In genomic region chr1:43606624-43607023, GRCh38 we compare ENCODE assay signal across 41 cellular contexts.
"Had no signal": no experiment of that assay in that cellular context is flagged by ENCODE, and none has a peak within 500 bp of the region (broad histone marks: within the 10 kb centered on the region; RNA-seq: fewer than 3 reads in every experiment).

No MANE protein-coding gene starts in this region.

- H3K4me3 Mint-ChIP-seq: activated CD4-positive, alpha-beta memory T cell treated with anti-CD3 and anti-CD28 coated beads, Interleukin-2, amount 10 ng/mL, durations not matched to agents 7 days and 5 days; activated CD4-positive, alpha-beta T cell treated with anti-CD3 and anti-CD28 coated beads for 36 hours; activated CD4-positive, alpha-beta T cell treated with anti-CD3 and anti-CD28 coated beads, Interleukin-2, amount 10 ng/mL, durations not matched to agents 7 days and 5 days; activated CD8-positive, alpha-beta memory T cell treated with anti-CD3 and anti-CD28 coated beads, Interleukin-2, amount 10 ng/mL, durations not matched to agents 7 days and 5 days; activated CD8-positive, alpha-beta T cell treated with anti-CD3 and anti-CD28 coated beads, Interleukin-2, amount 10 ng/mL, durations not matched to agents 7 days and 5 days; activated naive CD4-positive, alpha-beta T cell treated with anti-CD3 and anti-CD28 coated beads for 36 hours; activated naive CD8-positive, alpha-beta T cell treated with anti-CD3 and anti-CD28 coated beads for 36 hours; activated T-cell treated with anti-CD3 and anti-CD28 coated beads, Interleukin-2, amount 50 U/mL, for 24 hours; activated T-helper 17 cell treated with anti-CD3 and anti-CD28 coated beads, Interleukin-2, amount 50 U/mL, for 72 hours; central memory CD8-positive, alpha-beta T cell; T-helper 1 cell treated with Interleukin-12 subunit alpha and Interleukin-12 subunit beta and Interleukin-4 antibody, amounts not matched to agents 30 μg/mL and 1 μg/mL, for 36 hours; T-helper 2 cell treated with Interferon-gamma antibody and Interleukin-4, amounts not matched to agents 5 μg/mL and 100 μg/mL, for 36 hours; WTC11 had no signal

- H3K27ac Mint-ChIP-seq: activated CD4-positive, alpha-beta memory T cell treated with anti-CD3 and anti-CD28 coated beads, Interleukin-2, amount 10 ng/mL, durations not matched to agents 7 days and 5 days; activated CD4-positive, alpha-beta T cell treated with anti-CD3 and anti-CD28 coated beads for 36 hours; activated CD4-positive, alpha-beta T cell treated with anti-CD3 and anti-CD28 coated beads, Interleukin-2, amount 10 ng/mL, durations not matched to agents 7 days and 5 days; activated CD8-positive, alpha-beta memory T cell treated with anti-CD3 and anti-CD28 coated beads, Interleukin-2, amount 10 ng/mL, durations not matched to agents 7 days and 5 days; activated CD8-positive, alpha-beta T cell treated with anti-CD3 and anti-CD28 coated beads, Interleukin-2, amount 10 ng/mL, durations not matched to agents 7 days and 5 days; activated naive CD4-positive, alpha-beta T cell treated with anti-CD3 and anti-CD28 coated beads for 36 hours; activated naive CD4-positive, alpha-beta T cell treated with anti-CD3 and anti-CD28 coated beads, Interleukin-2, amount 50 U/mL, for 72 hours; activated naive CD8-positive, alpha-beta T cell treated with anti-CD3 and anti-CD28 coated beads for 36 hours; activated T-cell treated with anti-CD3 and anti-CD28 coated beads, Interleukin-2, amount 50 U/mL, for 24 hours; activated T-helper 17 cell treated with anti-CD3 and anti-CD28 coated beads, Interleukin-2, amount 50 U/mL, for 72 hours; T-helper 1 cell treated with Interleukin-12 subunit alpha and Interleukin-12 subunit beta and Interleukin-4 antibody, amounts not matched to agents 30 μg/mL and 1 μg/mL, for 36 hours; T-helper 2 cell treated with Interferon-gamma antibody and Interleukin-4, amounts not matched to agents 5 μg/mL and 100 μg/mL, for 36 hours; WTC11 had no signal

- H3K4me1 Mint-ChIP-seq: activated CD4-positive, alpha-beta memory T cell treated with anti-CD3 and anti-CD28 coated beads, Interleukin-2, amount 10 ng/mL, durations not matched to agents 7 days and 5 days; activated CD4-positive, alpha-beta T cell treated with anti-CD3 and anti-CD28 coated beads for 36 hours; activated CD4-positive, alpha-beta T cell treated with anti-CD3 and anti-CD28 coated beads, Interleukin-2, amount 10 ng/mL, durations not matched to agents 7 days and 5 days; activated CD8-positive, alpha-beta memory T cell treated with anti-CD3 and anti-CD28 coated beads, Interleukin-2, amount 10 ng/mL, durations not matched to agents 7 days and 5 days; activated naive CD8-positive, alpha-beta T cell treated with anti-CD3 and anti-CD28 coated beads for 36 hours; central memory CD8-positive, alpha-beta T cell; WTC11 had no signal

- H3K4me3 ChIP-seq: adrenal gland, body of pancreas, breast epithelium, cardiac muscle cell had no signal

- ATAC-seq: activated CD4-positive, alpha-beta T cell treated with anti-CD3 and anti-CD28 coated beads for 36 hours; activated CD4-positive, CD25-positive, alpha-beta regulatory T cell treated with anti-CD3 and anti-CD28 coated beads, Interleukin-2, amount 50 U/mL, for 24 hours; activated CD8-positive, alpha-beta memory T cell treated with anti-CD3 and anti-CD28 coated beads, Interleukin-2, amount 10 ng/mL, durations not matched to agents 7 days and 5 days; activated CD8-positive, alpha-beta T cell treated with anti-CD3 and anti-CD28 coated beads, Interleukin-2, amount 10 ng/mL, durations not matched to agents 7 days and 5 days; activated naive CD4-positive, alpha-beta T cell treated with anti-CD3 and anti-CD28 coated beads, Interleukin-2, amount 50 U/mL, for 72 hours; activated T-helper 17 cell treated with anti-CD3 and anti-CD28 coated beads, Interleukin-2, amount 50 U/mL, for 72 hours; body of pancreas; WTC11 had no signal

- H3K9me3 Mint-ChIP-seq: activated CD4-positive, alpha-beta memory T cell treated with anti-CD3 and anti-CD28 coated beads, Interleukin-2, amount 10 ng/mL, durations not matched to agents 7 days and 5 days; activated CD4-positive, alpha-beta T cell treated with anti-CD3 and anti-CD28 coated beads, Interleukin-2, amount 10 ng/mL, durations not matched to agents 7 days and 5 days; activated naive CD4-positive, alpha-beta T cell treated with anti-CD3 and anti-CD28 coated beads for 36 hours; activated naive CD4-positive, alpha-beta T cell treated with anti-CD3 and anti-CD28 coated beads, Interleukin-2, amount 50 U/mL, for 72 hours; activated naive CD8-positive, alpha-beta T cell treated with anti-CD3 and anti-CD28 coated beads for 36 hours; activated T-cell treated with anti-CD3 and anti-CD28 coated beads, Interleukin-2, amount 50 U/mL, for 24 hours; activated T-helper 17 cell treated with anti-CD3 and anti-CD28 coated beads, Interleukin-2, amount 50 U/mL, for 72 hours; central memory CD8-positive, alpha-beta T cell; T-helper 1 cell treated with Interleukin-12 subunit alpha and Interleukin-12 subunit beta and Interleukin-4 antibody, amounts not matched to agents 30 μg/mL and 1 μg/mL, for 36 hours; T-helper 2 cell treated with Interferon-gamma antibody and Interleukin-4, amounts not matched to agents 5 μg/mL and 100 μg/mL, for 36 hours; WTC11 had no signal

- FAIRE-seq: astrocyte, TTC549 had no signal

- H3K4me1 ChIP-seq: body of pancreas, breast epithelium had no signal

- H3K36me3 ChIP-seq: breast epithelium had no signal

- H3K36me3 Mint-ChIP-seq: activated CD8-positive, alpha-beta memory T cell treated with anti-CD3 and anti-CD28 coated beads, Interleukin-2, amount 10 ng/mL, durations not matched to agents 7 days and 5 days; activated naive CD4-positive, alpha-beta T cell treated with anti-CD3 and anti-CD28 coated beads, Interleukin-2, amount 50 U/mL, for 72 hours; activated naive CD8-positive, alpha-beta T cell treated with anti-CD3 and anti-CD28 coated beads for 36 hours had no signal

- H3K27me3 ChIP-seq: adrenal gland, body of pancreas, brain microvascular endothelial cell, breast epithelium, cardiac muscle cell had no signal

- DNase-seq: activated CD4-positive, alpha-beta memory T cell treated with anti-CD3 and anti-CD28 coated beads, Interleukin-2, amount 10 ng/mL, durations not matched to agents 7 days and 5 days; activated CD4-positive, alpha-beta T cell treated with anti-CD3 and anti-CD28 coated beads for 1 hour; activated CD4-positive, alpha-beta T cell treated with anti-CD3 and anti-CD28 coated beads for 36 hours; activated CD4-positive, alpha-beta T cell treated with anti-CD3 and anti-CD28 coated beads for 48 hours; activated CD4-positive, alpha-beta T cell treated with anti-CD3 and anti-CD28 coated beads, Interleukin-2, amount 10 ng/mL, durations not matched to agents 7 days and 5 days; activated CD4-positive, alpha-beta T cell treated with anti-CD3 and anti-CD28 coated beads, Interleukin-2, amount 50 U/mL, for 48 hours; activated CD4-positive, CD25-positive, alpha-beta regulatory T cell; activated CD8-positive, alpha-beta memory T cell treated with anti-CD3 and anti-CD28 coated beads for 24 hours; activated CD8-positive, alpha-beta memory T cell treated with anti-CD3 and anti-CD28 coated beads, Interleukin-2, amount 10 ng/mL, durations not matched to agents 7 days and 5 days; activated CD8-positive, alpha-beta memory T cell treated with anti-CD3 and anti-CD28 coated beads, Interleukin-2, amount 50 U/mL, for 48 hours; activated CD8-positive, alpha-beta T cell treated with anti-CD3 and anti-CD28 coated beads, Interleukin-2, amount 10 ng/mL, durations not matched to agents 7 days and 5 days; activated effector memory CD4-positive, alpha-beta T cell treated with anti-CD3 and anti-CD28 coated beads, Interleukin-2, amount 50 U/mL, for 16 hours; activated gamma-delta T cell treated with Interleukin-2 at 50 U/mL for 16 hours; activated naive CD4-positive, alpha-beta T cell; activated naive CD4-positive, alpha-beta T cell treated with anti-CD3 and anti-CD28 coated beads for 36 hours; activated naive CD4-positive, alpha-beta T cell treated with anti-CD3 and anti-CD28 coated beads, Interleukin-2, amount 50 U/mL, for 16 hours; activated naive CD8-positive, alpha-beta T cell treated with anti-CD3 and anti-CD28 coated beads for 36 hours; activated T-cell treated with anti-CD3 and anti-CD28 coated beads, Interleukin-2, amount 50 U/mL, for 24 hours; activated T-cell treated with anti-CD3 and anti-CD28 coated beads, Interleukin-2, amount 50 U/mL, for 48 hours; adrenal gland; amniotic stem cell; aorta; body of pancreas; brain microvascular endothelial cell; caudate nucleus; cerebellar nuclear complex; T-helper 1 cell; T-helper 2 cell; T-helper 9 cell; WERI-Rb-1 had no signal

- H3K27ac ChIP-seq: adrenal gland, body of pancreas, brain microvascular endothelial cell, breast epithelium, cardiac muscle cell, WERI-Rb-1 had no signal

- H3K9me3 ChIP-seq: adrenal gland, body of pancreas, breast epithelium had no signal

- H3K27me3 Mint-ChIP-seq: activated CD4-positive, alpha-beta memory T cell treated with anti-CD3 and anti-CD28 coated beads, Interleukin-2, amount 10 ng/mL, durations not matched to agents 7 days and 5 days; activated CD4-positive, alpha-beta T cell treated with anti-CD3 and anti-CD28 coated beads for 36 hours; activated CD4-positive, alpha-beta T cell treated with anti-CD3 and anti-CD28 coated beads, Interleukin-2, amount 10 ng/mL, durations not matched to agents 7 days and 5 days; activated CD8-positive, alpha-beta memory T cell treated with anti-CD3 and anti-CD28 coated beads, Interleukin-2, amount 10 ng/mL, durations not matched to agents 7 days and 5 days; activated naive CD8-positive, alpha-beta T cell treated with anti-CD3 and anti-CD28 coated beads for 36 hours; activated T-cell treated with anti-CD3 and anti-CD28 coated beads, Interleukin-2, amount 50 U/mL, for 24 hours; activated T-helper 17 cell treated with anti-CD3 and anti-CD28 coated beads, Interleukin-2, amount 50 U/mL, for 72 hours had no signal
